In the genomic region with DNA sequence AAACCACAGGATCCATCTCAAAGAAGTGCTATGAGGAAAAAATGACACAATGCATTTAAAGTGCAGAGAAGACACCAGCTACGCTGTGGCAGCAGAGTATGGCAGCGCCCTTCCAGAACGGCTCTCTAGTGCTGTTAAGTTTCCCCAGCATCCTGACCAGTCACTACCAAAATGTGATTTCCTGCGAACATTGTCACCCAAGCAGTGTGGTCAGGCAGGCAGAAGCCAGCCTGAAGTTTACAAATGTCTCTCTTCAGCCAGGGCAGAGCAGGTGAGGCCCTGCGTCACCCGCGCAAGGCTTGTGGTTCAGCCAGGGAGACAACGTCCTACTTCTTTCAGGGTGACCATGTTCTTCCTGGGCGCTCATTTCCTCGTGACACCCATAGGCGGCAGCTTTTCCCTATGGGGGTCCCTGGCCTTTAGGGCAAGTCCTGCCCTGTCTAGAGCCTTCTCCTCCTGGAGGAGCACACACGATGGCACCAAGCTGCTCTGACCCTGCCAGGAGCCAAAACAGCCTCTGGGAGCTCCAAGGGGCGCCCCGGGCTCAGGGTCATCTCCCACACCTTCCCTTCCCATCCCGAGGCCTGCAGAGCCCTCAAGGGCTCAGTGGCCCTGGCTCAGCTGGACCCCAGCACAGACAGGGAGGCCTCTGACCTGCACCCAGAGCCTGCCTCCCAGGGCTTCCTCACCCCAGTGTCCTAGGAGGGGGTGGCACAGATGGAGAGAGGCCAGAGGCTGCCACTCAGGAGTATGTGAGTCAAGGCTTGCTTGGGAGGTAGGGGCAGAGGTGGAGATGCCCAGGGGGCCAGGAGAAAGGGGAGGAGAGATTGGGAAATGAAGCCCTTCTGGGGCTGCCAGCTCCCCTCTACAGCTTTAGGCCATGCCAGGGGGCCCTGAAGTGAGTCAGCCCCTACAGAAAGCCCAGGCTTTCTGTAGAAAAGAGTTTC, we compare ENCODE assay signal across 9 cellular contexts. TPM values are rescaled to one million over a fixed set of nuclear protein-coding genes. Genes with fewer than 3 reads are reported as not detected.
DNase-seq lines count a peak whose midpoint lies in the region; ATAC-seq and TF ChIP-seq lines count a peak whose summit lies in the region.
"Had no signal": no experiment of that assay in that cellular context is flagged by ENCODE, and none has a peak within 500 bp of the region (broad histone marks: within the 10 kb centered on the region; RNA-seq: fewer than 3 reads in every experiment).

No MANE protein-coding gene starts in this region.

- ATAC-seq in central memory CD8-positive, alpha-beta T cell (replicated peaks; ENCODE audit: extremely low read depth, poor library complexity, severe bottlenecking), result peak; percentile 69

- WGBS in sigmoid colon, 2 donors, result 78 to 85% methylated on average over 15 of the region's 15 CpGs

- H3K4me3 ChIP-seq in sigmoid colon, result no peak overlapping the region

- no peak for TF ChIP-seq POLR2A in sigmoid colon (IDR thresholded peaks at IDR 0.05)

- H3K4me1 ChIP-seq in sigmoid colon, result peaks cover 0 to 35% (median 34%) of the 10 kb centered on the region in 4 donors

- DNase-seq in Calu3 (no peak), SHP77 treated with DMSO at 0.1 percent for 48 hours (lab: John Stamatoyannopoulos, UW) (peak; percentile 46), sigmoid colon (no peak), NCI-H2081 (lab: John Stamatoyannopoulos, UW) (no peak), SKM-1 treated with dmso at 0.1 percent for 144 hours (lab: John Stamatoyannopoulos, UW; ENCODE audit: unreplicated experiment) (no peak), NCI-H1092 (lab: John Stamatoyannopoulos, UW) (no peak)
- no peak for DNase-seq in central memory CD8-positive, alpha-beta T cell (ENCODE audit: low spot score in 2 of 2)
- DNase-seq in effector CD8-positive, alpha-beta T cell (lab: John Stamatoyannopoulos, UW), result no peak
- DNase-seq: activated CD4-positive, CD25-positive, alpha-beta regulatory T cell had no signal

- CTCF ChIA-PET in Calu3 (lab: Charles Lee), result interaction anchor here (0.5 kb wide), 1 partner anchor 33 kb away, joined by 6 read pairs; no protein-coding TSS in a partner anchor

- no peaks in the 10 kb centered on the region for H3K9me3 ChIP-seq in sigmoid colon

- H3K36me3 Mint-ChIP-seq in Calu3 (ENCODE audit: insufficient read depth, unreplicated experiment), result peaks cover 22% of the 10 kb centered on the region
- H3K36me3 Mint-ChIP-seq in central memory CD8-positive, alpha-beta T cell (ENCODE audit: insufficient read depth), result peaks cover 3% of the 10 kb centered on the region

- H3K27me3 Mint-ChIP-seq in Calu3 (ENCODE audit: unreplicated experiment), result peaks cover 12% of the 10 kb centered on the region
- no peaks in the 10 kb centered on the region for H3K27me3 Mint-ChIP-seq in central memory CD8-positive, alpha-beta T cell

- H3K4me1 Mint-ChIP-seq in Calu3 (ENCODE audit: low read depth, unreplicated experiment), result peaks cover 56% of the 10 kb centered on the region
- H3K4me1 Mint-ChIP-seq in central memory CD8-positive, alpha-beta T cell, result peaks cover 27% of the 10 kb centered on the region

- H3K27ac ChIP-seq in sigmoid colon, result peak overlapping the region; percentile 89 to 99 (median 94)

- BruUV-seq in Calu3 (replicated peaks; lab: Mats Ljungman, UMichigan), result no TSS peak

- H3K36me3 ChIP-seq in sigmoid colon, result no peaks in the 10 kb centered on the region

- H3K4me3 Mint-ChIP-seq in Calu3 (ENCODE audit: low read depth, unreplicated experiment), result no peak overlapping the region
- H3K4me3 Mint-ChIP-seq in central memory CD8-positive, alpha-beta T cell, result peak overlapping the region; percentile 45

- peak overlapping the region; percentile 63 for H3K27ac Mint-ChIP-seq in Calu3 (ENCODE audit: unreplicated experiment)
- peak overlapping the region; percentile 87 for H3K27ac Mint-ChIP-seq in central memory CD8-positive, alpha-beta T cell (ENCODE audit: low read depth)

- intact Hi-C loops in Calu3 (cut with micrococcal nuclease; ENCODE audit: unreplicated experiment), result loop anchor here (2.0 to 5.0 kb wide), 3 partner anchors 33 to 69 kb away; a partner anchor contains a TSS
- intact Hi-C loops in sigmoid colon (cut with DNase I), result no loop called here

- H3K27me3 ChIP-seq in sigmoid colon, result no peaks in the 10 kb centered on the region

- TF ChIP-seq CTCF in Calu3 (IDR thresholded peaks at IDR 0.05; ENCODE audit: unreplicated experiment) (no peak), sigmoid colon (IDR thresholded peaks at IDR 0.05) (no peak)

- no peak for TF ChIP-seq EP300 in sigmoid colon (IDR thresholded peaks at IDR 0.05)

- no peaks in the 10 kb centered on the region for H3K9me3 Mint-ChIP-seq in Calu3 (ENCODE audit: low read depth, unreplicated experiment)
- no peaks in the 10 kb centered on the region for H3K9me3 Mint-ChIP-seq in central memory CD8-positive, alpha-beta T cell

RNA-seq across cellular contexts. Expression of a gene that starts 41.9 kb away (rescaled TPM):
- total RNA-seq in Calu3 (2022) (297 and 341 TPM in 2 replicates), sigmoid colon (100 to 1,000 TPM; 104 to 203 (median 169) TPM)
- 100 to 1,000 TPM; 240 to 344 (median 257) TPM for polyA plus RNA-seq in sigmoid colon
